In genomic region chr17:47978324-47978723, GRCh38 we compare ENCODE assay signal across 8 cellular contexts. TPM values are rescaled to one million over a fixed set of nuclear protein-coding genes. Genes with fewer than 3 reads are reported as not detected.
DNase-seq lines count a peak whose midpoint lies in the region; ATAC-seq and TF ChIP-seq lines count a peak whose summit lies in the region.

No MANE protein-coding gene starts in this region.

- no peak overlapping the region for H3K4me2 ChIP-seq in H9 (ENCODE audit: insufficient read depth, insufficient read length, low read length)

- no peak overlapping the region for H3T11ph ChIP-seq in H9 (ENCODE audit: low read length)

- no peak overlapping the region for H3K9ac ChIP-seq in H9 (ENCODE audit: extremely low read depth, insufficient read length, low read length)

- no peaks in the 10 kb centered on the region for H3K27me3 ChIP-seq in H9 (ENCODE audit: insufficient read depth, low read length)
- no peaks in the 10 kb centered on the region for H3K27me3 ChIP-seq in thyroid gland

- H3K4ac ChIP-seq in H9 (ENCODE audit: low read depth, low read length): no peak overlapping the region

- no peak for TF ChIP-seq POLR2A in thyroid gland (IDR thresholded peaks at IDR 0.05)

- POLR2A ChIA-PET in activated CD8-positive, alpha-beta T cell treated with anti-CD3 and anti-CD28 coated beads, Interleukin-2, amount 10 ng/mL, durations not matched to agents 7 days and 5 days (lab: Charles Lee): interaction anchor here (1.4 kb wide), 1 partner anchor 40 kb away, joined by 4 read pairs; no protein-coding TSS in a partner anchor

- TF ChIP-seq CTCF in H9 (conservative IDR thresholded peaks at IDR 0.05): peak; percentile 91
- peak; percentile 71 for TF ChIP-seq CTCF in endothelial cell (IDR thresholded peaks at IDR 0.05; ENCODE audit: unreplicated experiment)
- TF ChIP-seq CTCF in thyroid gland (IDR thresholded peaks at IDR 0.05): peak; percentile 38 to 74 (median 58)

- peaks cover 40 to 90% (median 82%) of the 10 kb centered on the region in 3 experiments; a peak in 6 of 7 replicates for H3K36me3 Mint-ChIP-seq in H9 (ENCODE audit: insufficient read depth in 1 of 3, low read depth in 3 of 3)
- peaks cover 63% of the 10 kb centered on the region for H3K36me3 Mint-ChIP-seq in activated CD8-positive, alpha-beta T cell treated with anti-CD3 and anti-CD28 coated beads, Interleukin-2, amount 10 ng/mL, durations not matched to agents 7 days and 5 days (ENCODE audit: low read depth)
- H3K36me3 Mint-ChIP-seq in endothelial cell (ENCODE audit: low read depth, unreplicated experiment): peaks cover 44% of the 10 kb centered on the region

- no peaks in the 10 kb centered on the region for H3K23me2 ChIP-seq in H9 (ENCODE audit: insufficient read length, low read depth, low read length, poor library complexity, severe bottlenecking)

- no peak overlapping the region for H3K18ac ChIP-seq in H9 (ENCODE audit: insufficient read length, low read depth, low read length)

- DNase-seq in AML-193 (lab: John Stamatoyannopoulos, UW) (peak; percentile 42 to 77), H9 (peak; percentile 87), NCI-H524 treated with DMSO at 0.1 percent for 48 hours (lab: John Stamatoyannopoulos, UW) (peak; percentile 35), endothelial cell (ENCODE audit: low spot score) (peak; percentile 75), myocyte (ENCODE audit: low read depth) (peak; percentile 74), thyroid gland (peak; percentile 59 to 65)
- DNase-seq in activated CD8-positive, alpha-beta T cell treated with anti-CD3 and anti-CD28 coated beads, Interleukin-2, amount 10 ng/mL, durations not matched to agents 7 days and 5 days: peak; percentile 72

- H3K79me2 ChIP-seq in H9 (ENCODE audit: insufficient read depth, low read length): no peaks in the 10 kb centered on the region

- CTCF ChIA-PET in activated CD8-positive, alpha-beta T cell treated with anti-CD3 and anti-CD28 coated beads, Interleukin-2, amount 10 ng/mL, durations not matched to agents 7 days and 5 days (lab: Charles Lee): interaction anchor here (0.7 to 16.6 kb wide), 25 partner anchors 8 to 362 kb away, joined by 3 to 328 read pairs (median 4); partner anchors contain the start of genes CDK5RAP3, COPZ2, PNPO and SCRN2

- H4K91ac ChIP-seq in H9 (ENCODE audit: insufficient read length, low read depth, low read length): no peak overlapping the region

- no peak overlapping the region for H2BK12ac ChIP-seq in H9 (ENCODE audit: insufficient read length, low read depth, low read length)

- H3K79me1 ChIP-seq in H9 (ENCODE audit: insufficient read depth, low read depth, low read length, poor library complexity, severe bottlenecking): no peaks in the 10 kb centered on the region

- intact Hi-C loops in thyroid gland (cut with DNase I): loop anchor here (5.0 kb wide), 1 partner anchor 39 kb away; no protein-coding TSS in a partner anchor

- no peak overlapping the region for H2BK5ac ChIP-seq in H9 (ENCODE audit: insufficient read length, low read length)

- no peaks in the 10 kb centered on the region for H3K4me1 Mint-ChIP-seq in H9
- H3K4me1 Mint-ChIP-seq in activated CD8-positive, alpha-beta T cell treated with anti-CD3 and anti-CD28 coated beads, Interleukin-2, amount 10 ng/mL, durations not matched to agents 7 days and 5 days (ENCODE audit: low read depth): peaks cover 29% of the 10 kb centered on the region
- H3K4me1 Mint-ChIP-seq in endothelial cell (ENCODE audit: unreplicated experiment): peaks cover 2% of the 10 kb centered on the region

- no peak overlapping the region for H4K8ac ChIP-seq in H9 (replicated peaks; ENCODE audit: insufficient read length, low read depth, low read length)

- H3K9me3 Mint-ChIP-seq in H9 (no peaks in the 10 kb centered on the region), endothelial cell (ENCODE audit: unreplicated experiment) (no peaks in the 10 kb centered on the region)
- no peaks in the 10 kb centered on the region for H3K9me3 Mint-ChIP-seq in activated CD8-positive, alpha-beta T cell treated with anti-CD3 and anti-CD28 coated beads, Interleukin-2, amount 10 ng/mL, durations not matched to agents 7 days and 5 days (ENCODE audit: insufficient read depth)

- no peak overlapping the region for H3K4me3 ChIP-seq in thyroid gland (replicated peaks in 1 of 3)

- peaks cover 83 to 84% of the 10 kb centered on the region in 2 donors for H3K36me3 ChIP-seq in thyroid gland

- no peaks in the 10 kb centered on the region for H3K4me1 ChIP-seq in H9 (ENCODE audit: insufficient read depth, low read length)
- no peaks in the 10 kb centered on the region for H3K4me1 ChIP-seq in thyroid gland

- H3K9me3 ChIP-seq in H9 (ENCODE audit: control insufficient read depth, low read depth, low read length) (no peaks in the 10 kb centered on the region), thyroid gland (no peaks in the 10 kb centered on the region)

- H3K27ac ChIP-seq in H9 (ENCODE audit: insufficient read length, low read depth, low read length) (no peak overlapping the region), thyroid gland (no peak overlapping the region)

- no peak overlapping the region for H3K27ac Mint-ChIP-seq in H9
- no peak overlapping the region for H3K27ac Mint-ChIP-seq in activated CD8-positive, alpha-beta T cell treated with anti-CD3 and anti-CD28 coated beads, Interleukin-2, amount 10 ng/mL, durations not matched to agents 7 days and 5 days
- H3K27ac Mint-ChIP-seq in endothelial cell (ENCODE audit: unreplicated experiment): no peak overlapping the region

- WGBS in H9 (ENCODE audit: extremely low coverage, insufficient read length, low lambda C conversion rate): no CpG with 5 or more reads among the region's 7 CpGs
- 35 to 39% methylated on average over 7 of the region's 7 CpGs for WGBS in thyroid gland, 2 donors

- H3K56ac ChIP-seq in H9 (ENCODE audit: insufficient read length, low read depth, low read length): no peak overlapping the region

- no peak overlapping the region for H2BK20ac ChIP-seq in H9 (ENCODE audit: low read depth, low read length, poor library complexity, severe bottlenecking)

- H4K5ac ChIP-seq in H9 (ENCODE audit: insufficient read length, low read depth, low read length): no peak overlapping the region

- no peak overlapping the region for H2AK5ac ChIP-seq in H9 (ENCODE audit: insufficient read length, low read length)

- no peak overlapping the region for H3K23ac ChIP-seq in H9 (ENCODE audit: insufficient read length, low read depth, low read length)

- H3K14ac ChIP-seq in H9 (ENCODE audit: insufficient read depth, low read length): no peak overlapping the region

- no peak overlapping the region for H3K4me3 Mint-ChIP-seq in H9
- H3K4me3 Mint-ChIP-seq in activated CD8-positive, alpha-beta T cell treated with anti-CD3 and anti-CD28 coated beads, Interleukin-2, amount 10 ng/mL, durations not matched to agents 7 days and 5 days: no peak overlapping the region
- H3K4me3 Mint-ChIP-seq in endothelial cell (ENCODE audit: unreplicated experiment): no peak overlapping the region

- no peak overlapping the region for H2BK120ac ChIP-seq in H9 (ENCODE audit: low read depth, low read length, poor library complexity, severe bottlenecking)

- H4K20me1 ChIP-seq in H9 (ENCODE audit: control insufficient read depth, insufficient read depth, insufficient read length): no peaks in the 10 kb centered on the region

- H3K27me3 Mint-ChIP-seq in H9 (ENCODE audit: low read depth): no peaks in the 10 kb centered on the region
- no peaks in the 10 kb centered on the region for H3K27me3 Mint-ChIP-seq in activated CD8-positive, alpha-beta T cell treated with anti-CD3 and anti-CD28 coated beads, Interleukin-2, amount 10 ng/mL, durations not matched to agents 7 days and 5 days (ENCODE audit: low read depth)
- H3K27me3 Mint-ChIP-seq in endothelial cell (ENCODE audit: unreplicated experiment): peaks cover 13% of the 10 kb centered on the region

- H2BK15ac ChIP-seq in H9 (ENCODE audit: low read depth, low read length): no peak overlapping the region

- ATAC-seq in activated CD8-positive, alpha-beta T cell treated with anti-CD3 and anti-CD28 coated beads, Interleukin-2, amount 10 ng/mL, durations not matched to agents 7 days and 5 days: peak; percentile 88
- no peak for ATAC-seq in GM21515 (IDR thresholded peaks at IDR 0.05; ENCODE audit: unreplicated experiment)

- no peak overlapping the region for H2AFZ ChIP-seq in H9 (ENCODE audit: low read length)

RNA-seq across cellular contexts. Expression of gene CDK5RAP3, which starts 7.4 kb away (rescaled TPM):
- total RNA-seq in H9 (2021) (144 and 149 TPM in 2 replicates), endothelial cell (ENCODE audit: unreplicated experiment) (156 TPM), myocyte (105 and 148 TPM in 2 replicates), thyroid gland (100 to 1,000 TPM; 165 to 221 (median 193) TPM)
- 100 to 1,000 TPM; 186 to 196 TPM for total RNA-seq in activated CD8-positive, alpha-beta T cell treated with anti-CD3 and anti-CD28 coated beads, Interleukin-2, amount 10 ng/mL, durations not matched to agents 7 days and 5 days
- 112 TPM for polyA plus RNA-seq in myocyte (2012)

RNA-seq across cellular contexts. Expression of gene PRR15L, which starts 20.6 kb away (rescaled TPM):
- total RNA-seq in H9 (2021) (not detected in 2 replicates), endothelial cell (ENCODE audit: unreplicated experiment) (not detected), myocyte (not detected in 2 replicates), thyroid gland (100 to 1,000 TPM in 3 of 4 donors, 10 to 100 TPM in 1; 63.6 to 150 (median 127) TPM)
- not detected for total RNA-seq in activated CD8-positive, alpha-beta T cell treated with anti-CD3 and anti-CD28 coated beads, Interleukin-2, amount 10 ng/mL, durations not matched to agents 7 days and 5 days
- polyA plus RNA-seq in myocyte (2012): 0.05 TPM

RNA-seq across cellular contexts. Expression of gene PNPO, which starts 37.0 kb away (rescaled TPM):
- 6.7 and 7.3 TPM in 2 replicates for total RNA-seq in H9 (2021)
- 10 to 100 TPM; 37.9 to 44.0 TPM for total RNA-seq in activated CD8-positive, alpha-beta T cell treated with anti-CD3 and anti-CD28 coated beads, Interleukin-2, amount 10 ng/mL, durations not matched to agents 7 days and 5 days
- 16.4 TPM for total RNA-seq in endothelial cell (ENCODE audit: unreplicated experiment)
- total RNA-seq in myocyte: 29.3 and 43.5 TPM in 2 replicates
- 12.8 TPM for polyA plus RNA-seq in myocyte (2012)
- 100 to 1,000 TPM in 1 of 4 donors, 10 to 100 TPM in 3; 47.3 to 103 (median 78.9) TPM for total RNA-seq in thyroid gland

RNA-seq across cellular contexts. Expression of gene COPZ2, which starts 59.3 kb away (rescaled TPM):
- total RNA-seq in H9 (2021) (0.68 and 0.77 TPM in 2 replicates), endothelial cell (ENCODE audit: unreplicated experiment) (not detected), myocyte (45.8 and 57.6 TPM in 2 replicates), thyroid gland (10 to 100 TPM; 19.3 to 55.8 (median 45.2) TPM)
- 1 to 10 TPM; 5.1 to 5.5 TPM for total RNA-seq in activated CD8-positive, alpha-beta T cell treated with anti-CD3 and anti-CD28 coated beads, Interleukin-2, amount 10 ng/mL, durations not matched to agents 7 days and 5 days
- 298 TPM for polyA plus RNA-seq in myocyte (2012)

Comparison
In these comparisons a context has a peak if more than half of its experiments do, and no peak if none do; other contexts are left out.
1. DNase-seq: peak in every context shown above with its lines; median percentile 87 in H9; 75 in endothelial cell; 74 in myocyte; 72 in activated CD8-positive, alpha-beta T cell treated with anti-CD3 and anti-CD28 coated beads, Interleukin-2, amount 10 ng/mL, durations not matched to agents 7 days and 5 days; 62 in thyroid gland; 60 in AML-193; 35 in NCI-H524 treated with DMSO at 0.1 percent for 48 hours.
2. RNA of gene PRR15L, which starts 20.6 kb away (total RNA-seq): 63.6 to 150 TPM in thyroid gland; not detected in H9, not detected in activated CD8-positive, alpha-beta T cell treated with anti-CD3 and anti-CD28 coated beads, Interleukin-2, amount 10 ng/mL, durations not matched to agents 7 days and 5 days, not detected in endothelial cell (single experiment) and not detected in myocyte; every median in the first group is over 10 times any median in the second.
3. Peak in every context shown above with its lines, with median percentiles within 50 percentile points of each other: CTCF ChIP-seq.